In genomic region chr17:48545539-48545938, GRCh38 we compare ENCODE assay signal across 10 cellular contexts. TPM values are rescaled to one million over a fixed set of nuclear protein-coding genes. Genes with fewer than 3 reads are reported as not detected.
DNase-seq lines count a peak whose midpoint lies in the region; ATAC-seq, FAIRE-seq and TF ChIP-seq lines count a peak whose summit lies in the region.
"Had no signal": no experiment of that assay in that cellular context is flagged by ENCODE, and none has a peak within 500 bp of the region (broad histone marks: within the 10 kb centered on the region; RNA-seq: fewer than 3 reads in every experiment).

No MANE protein-coding gene starts in this region.

- peaks cover 32% of the 10 kb centered on the region for H3K4me1 Mint-ChIP-seq in activated CD4-positive, alpha-beta memory T cell treated with anti-CD3 and anti-CD28 coated beads for 36 hours (ENCODE audit: low read depth)

- H3K9me3 Mint-ChIP-seq in activated CD4-positive, alpha-beta memory T cell treated with anti-CD3 and anti-CD28 coated beads for 36 hours: no peaks in the 10 kb centered on the region

- H3K27ac ChIP-seq in esophagus squamous epithelium: peak overlapping the region; percentile 91 to 95 (median 92)
- peak overlapping the region; percentile 94 to 99 (median 96) for H3K27ac ChIP-seq in sigmoid colon

- no peaks in the 10 kb centered on the region for H3K9me3 ChIP-seq in esophagus squamous epithelium
- H3K9me3 ChIP-seq in sigmoid colon: no peaks in the 10 kb centered on the region

- WGBS in esophagus squamous epithelium, 2 donors: 88 to 100% methylated on average over 1 of the region's 1 CpG
- WGBS in sigmoid colon, 2 donors: 92 to 98% methylated on average over 1 of the region's 1 CpG

- H3K27ac Mint-ChIP-seq in activated CD4-positive, alpha-beta memory T cell treated with anti-CD3 and anti-CD28 coated beads for 36 hours: peak overlapping the region; percentile 96

- peaks cover 7 to 91% (median 37%) of the 10 kb centered on the region in 3 donors for H3K4me1 ChIP-seq in esophagus squamous epithelium
- peaks cover 0 to 67% (median 63%) of the 10 kb centered on the region in 4 donors for H3K4me1 ChIP-seq in sigmoid colon

- H3K27me3 Mint-ChIP-seq in activated CD4-positive, alpha-beta memory T cell treated with anti-CD3 and anti-CD28 coated beads for 36 hours: peaks cover 18% of the 10 kb centered on the region

- POLR2A ChIA-PET in activated CD4-positive, alpha-beta memory T cell treated with anti-CD3 and anti-CD28 coated beads for 36 hours (lab: Charles Lee): no interaction called here

- H3K4me3 ChIP-seq in esophagus squamous epithelium (peak overlapping the region in 1 of 4 donors; percentile 73), sigmoid colon (no peak overlapping the region)

- no peak for ATAC-seq in GM21619 (IDR thresholded peaks at IDR 0.05; ENCODE audit: unreplicated experiment)

- H3K27me3 ChIP-seq in esophagus squamous epithelium: peaks cover 0 to 79% (median 0%) of the 10 kb centered on the region in 4 donors
- no peaks in the 10 kb centered on the region for H3K27me3 ChIP-seq in sigmoid colon

- intact Hi-C loops in activated CD4-positive, alpha-beta memory T cell treated with anti-CD3 and anti-CD28 coated beads for 36 hours (cut with micrococcal nuclease): no loop called here
- intact Hi-C loops in esophagus squamous epithelium (cut with DNase I): no loop called here
- intact Hi-C loops in sigmoid colon (cut with DNase I): no loop called here

- TF ChIP-seq POLR2A in esophagus squamous epithelium (IDR thresholded peaks at IDR 0.05) (no peak), sigmoid colon (IDR thresholded peaks at IDR 0.05) (no peak)

- H3K36me3 ChIP-seq in esophagus squamous epithelium (peaks cover 0 to 8% (median 4%) of the 10 kb centered on the region in 3 donors), sigmoid colon (peaks cover 0 to 13% (median 4%) of the 10 kb centered on the region in 4 donors)

- DNase-seq in GM19239 (ENCODE audit: insufficient read length, low spot score): no peak
- no peak for DNase-seq in activated CD4-positive, alpha-beta memory T cell treated with anti-CD3 and anti-CD28 coated beads for 36 hours
- DNase-seq in esophagus squamous epithelium (lab: John Stamatoyannopoulos, UW): no peak
- peak; percentile 19 for DNase-seq in sigmoid colon
- DNase-seq in GM13977 (ENCODE audit: low spot score): no peak
- DNase-seq in NK-92 treated with Interleukin-12 subunit alpha and Interleukin-12 subunit beta, amount 100 ng/mL, for 24 hours (lab: John Stamatoyannopoulos, UW): no peak
- DNase-seq in activated CD4-positive, alpha-beta T cell treated with anti-CD3 and anti-CD28 coated beads for 48 hours: no peak
- DNase-seq: activated CD8-positive, alpha-beta memory T cell treated with anti-CD3 and anti-CD28 coated beads, Interleukin-2, amount 50 U/mL, for 4 hours had no signal

- CTCF ChIA-PET in activated CD4-positive, alpha-beta memory T cell treated with anti-CD3 and anti-CD28 coated beads for 36 hours (lab: Charles Lee): no interaction called here

- H3K4me3 Mint-ChIP-seq in activated CD4-positive, alpha-beta memory T cell treated with anti-CD3 and anti-CD28 coated beads for 36 hours: peak overlapping the region; percentile 84

- H3K36me3 Mint-ChIP-seq in activated CD4-positive, alpha-beta memory T cell treated with anti-CD3 and anti-CD28 coated beads for 36 hours: peaks cover 11% of the 10 kb centered on the region

- TF ChIP-seq CTCF in esophagus squamous epithelium (IDR thresholded peaks at IDR 0.05) (no peak), sigmoid colon (IDR thresholded peaks at IDR 0.05) (no peak), GM13977 (IDR thresholded peaks at IDR 0.05; ENCODE audit: extremely low read depth, insufficient read depth, missing control alignments) (no peak)

- FAIRE-seq in GM19239 (lab: Jason Lieb, UNC): peak; percentile 45

- TF ChIP-seq EP300 in sigmoid colon (IDR thresholded peaks at IDR 0.05): no peak

- in situ Hi-C loops in GM13977 (cut with MboI; ENCODE audit: low pct_unique_long_range_greater_than_20kb, low sequenced_read_pairs, unreplicated experiment): no loop called here

RNA-seq across cellular contexts. Expression of gene HOXB2, which starts 0.6 kb away (rescaled TPM):
- 10 to 100 TPM; 13.3 to 16.8 TPM for total RNA-seq in activated CD4-positive, alpha-beta memory T cell treated with anti-CD3 and anti-CD28 coated beads for 36 hours
- total RNA-seq in esophagus squamous epithelium (10 to 100 TPM in 3 of 4 donors, 1 to 10 TPM in 1; 9.2 to 24.2 (median 17.1) TPM), sigmoid colon (10 to 100 TPM; 44.9 to 86.1 (median 63.6) TPM)
- polyA plus RNA-seq in sigmoid colon: 1 to 10 TPM; 1.6 to 7.8 (median 3.0) TPM
- polyA plus RNA-seq: neural cell had no signal

RNA-seq across cellular contexts. Expression of gene HOXB1, which starts 14.7 kb away (rescaled TPM):
- total RNA-seq in activated CD4-positive, alpha-beta memory T cell treated with anti-CD3 and anti-CD28 coated beads for 36 hours: not detected
- total RNA-seq in esophagus squamous epithelium: under 1 TPM in 1 of 4 donors, not detected in 3; 0.19 TPM
- total RNA-seq in sigmoid colon: under 1 TPM in 1 of 4 donors, not detected in 3; 0.27 TPM
- polyA plus RNA-seq in sigmoid colon: under 1 TPM in 2 of 3 donors, not detected in 1; 0.60 to 0.92 TPM
- polyA plus RNA-seq: neural cell had no signal

RNA-seq across cellular contexts. Expression of gene HOXB4, which starts 32.6 kb away (rescaled TPM):
- 1 to 10 TPM; 2.3 TPM for total RNA-seq in activated CD4-positive, alpha-beta memory T cell treated with anti-CD3 and anti-CD28 coated beads for 36 hours
- total RNA-seq in esophagus squamous epithelium (1 to 10 TPM in 3 of 4 donors, under 1 TPM in 1; 0.27 to 2.9 (median 1.8) TPM), sigmoid colon (1 to 10 TPM; 4.6 to 8.3 (median 5.4) TPM)
- 1 to 10 TPM in 2 of 3 donors, under 1 TPM in 1; 0.23 to 2.7 (median 1.2) TPM for polyA plus RNA-seq in sigmoid colon
- polyA plus RNA-seq: neural cell had no signal

RNA-seq across cellular contexts. Expression of gene HOXB3, which starts 44.5 kb away (rescaled TPM):
- 1 to 10 TPM; 2.6 TPM for total RNA-seq in activated CD4-positive, alpha-beta memory T cell treated with anti-CD3 and anti-CD28 coated beads for 36 hours
- 10 to 100 TPM in 1 of 4 donors, 1 to 10 TPM in 3; 2.5 to 11.1 (median 5.8) TPM for total RNA-seq in esophagus squamous epithelium
- total RNA-seq in sigmoid colon: 10 to 100 TPM; 25.3 to 64.3 (median 30.1) TPM
- polyA plus RNA-seq in sigmoid colon: 10 to 100 TPM in 2 of 3 donors, 1 to 10 TPM in 1; 6.2 to 16.7 (median 10.2) TPM
- polyA plus RNA-seq: neural cell had no signal

RNA-seq across cellular contexts. Expression of gene HOXB5, which starts 48.0 kb away (rescaled TPM):
- total RNA-seq in activated CD4-positive, alpha-beta memory T cell treated with anti-CD3 and anti-CD28 coated beads for 36 hours: not detected
- total RNA-seq in esophagus squamous epithelium (not detected), sigmoid colon (1 to 10 TPM; 1.5 to 2.5 (median 2.1) TPM)
- polyA plus RNA-seq in sigmoid colon: 10 to 100 TPM in 1 of 3 donors, 1 to 10 TPM in 2; 3.2 to 13.9 (median 4.2) TPM
- polyA plus RNA-seq: neural cell had no signal
